24 cellular contexts compared by ENCODE assay signal in the genomic region with DNA sequence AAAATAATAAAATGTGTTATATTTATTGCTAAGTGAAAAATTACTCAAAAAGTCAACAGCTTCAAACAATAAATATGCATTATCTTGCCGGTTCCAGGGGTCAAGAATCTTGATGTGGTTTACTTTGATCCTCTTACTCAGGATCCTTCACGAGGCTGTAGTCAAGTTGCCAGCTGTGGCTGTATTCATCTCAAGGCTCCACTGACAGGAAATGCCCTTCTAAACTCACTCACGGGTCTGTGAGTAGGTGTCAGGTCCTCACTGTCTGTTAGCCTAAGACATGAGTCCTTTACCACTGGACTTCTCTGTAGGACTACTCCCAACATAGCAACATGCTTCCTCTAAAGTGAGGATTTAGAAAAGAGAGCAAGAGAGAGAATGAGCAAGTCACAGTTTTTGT.
"Had no signal": no experiment of that assay in that cellular context is flagged by ENCODE, and none has a peak within 500 bp of the region (broad histone marks: within the 10 kb centered on the region; RNA-seq: fewer than 3 reads in every experiment).

No MANE protein-coding gene starts in this region.

- H3K4me3 Mint-ChIP-seq: activated CD4-positive, alpha-beta memory T cell treated with anti-CD3 and anti-CD28 coated beads, Interleukin-2, amount 10 ng/mL, durations not matched to agents 7 days and 5 days; activated CD4-positive, alpha-beta T cell treated with anti-CD3 and anti-CD28 coated beads for 36 hours; activated naive CD8-positive, alpha-beta T cell treated with anti-CD3 and anti-CD28 coated beads, Interleukin-2, amount 10 ng/mL, durations not matched to agents 7 days and 5 days; activated T-cell treated with anti-CD3 and anti-CD28 coated beads, Interleukin-2, amount 50 U/mL, for 72 hours had no signal

- H2AFZ ChIP-seq: PC-9 had no signal

- H3K36me3 ChIP-seq: adrenal gland, breast epithelium had no signal

- H3K27ac ChIP-seq: adrenal gland, breast epithelium, PC-9, VCaP had no signal

- H3K4me1 Mint-ChIP-seq: activated CD4-positive, alpha-beta memory T cell treated with anti-CD3 and anti-CD28 coated beads, Interleukin-2, amount 10 ng/mL, durations not matched to agents 7 days and 5 days; activated CD4-positive, alpha-beta T cell treated with anti-CD3 and anti-CD28 coated beads for 36 hours; activated naive CD8-positive, alpha-beta T cell treated with anti-CD3 and anti-CD28 coated beads, Interleukin-2, amount 10 ng/mL, durations not matched to agents 7 days and 5 days had no signal

- H3K4me2 ChIP-seq: PC-9 had no signal

- ATAC-seq: activated CD4-positive, alpha-beta T cell treated with anti-CD3 and anti-CD28 coated beads for 36 hours; activated T-cell treated with anti-CD3 and anti-CD28 coated beads, Interleukin-2, amount 50 U/mL, for 72 hours had no signal

- DNase-seq: activated CD4-positive, alpha-beta memory T cell treated with anti-CD3 and anti-CD28 coated beads, Interleukin-2, amount 10 ng/mL, durations not matched to agents 7 days and 5 days; activated CD4-positive, alpha-beta T cell treated with anti-CD3 and anti-CD28 coated beads for 36 hours; activated CD4-positive, alpha-beta T cell treated with anti-CD3 and anti-CD28 coated beads, Interleukin-2, amount 50 U/mL, for 1 hour; activated gamma-delta T cell treated with Interleukin-2 at 50 U/mL for 16 hours; activated naive CD4-positive, alpha-beta T cell treated with anti-CD3 and anti-CD28 coated beads, Interleukin-2, amount 50 U/mL, for 16 hours; activated naive CD8-positive, alpha-beta T cell treated with anti-CD3 and anti-CD28 coated beads, Interleukin-2, amount 10 ng/mL, durations not matched to agents 7 days and 5 days; activated T-cell treated with anti-CD3 and anti-CD28 coated beads for 4 hours; activated T-cell treated with anti-CD3 and anti-CD28 coated beads, Interleukin-2, amount 50 U/mL, for 72 hours; adrenal gland; aorta; central memory CD4-positive, alpha-beta T cell; NCI-H1092; NCI-H1417; NCI-H1930; NCI-H345; NCI-H510A; NCI-H526 treated with DMSO at 0.1 percent for 48 hours; PC-9; SHP77 treated with DMSO at 0.1 percent for 48 hours; T-helper 2 cell; T1000 had no signal

- H3K36me3 Mint-ChIP-seq: activated naive CD8-positive, alpha-beta T cell treated with anti-CD3 and anti-CD28 coated beads, Interleukin-2, amount 10 ng/mL, durations not matched to agents 7 days and 5 days had no signal

- H3K27ac Mint-ChIP-seq: activated CD4-positive, alpha-beta memory T cell treated with anti-CD3 and anti-CD28 coated beads, Interleukin-2, amount 10 ng/mL, durations not matched to agents 7 days and 5 days; activated CD4-positive, alpha-beta T cell treated with anti-CD3 and anti-CD28 coated beads for 36 hours; activated naive CD8-positive, alpha-beta T cell treated with anti-CD3 and anti-CD28 coated beads, Interleukin-2, amount 10 ng/mL, durations not matched to agents 7 days and 5 days; activated T-cell treated with anti-CD3 and anti-CD28 coated beads, Interleukin-2, amount 50 U/mL, for 72 hours; activated T-helper 2 cell treated with anti-CD3 and anti-CD28 coated beads, Interferon-gamma antibody, Interleukin-2, Interleukin-4, amounts not matched to agents 10 μg/mL and 5 μg/mL and 100 μg/mL, durations not matched to agents 14 hours and 24 hours and 36 hours had no signal

- H3K4me3 ChIP-seq: adrenal gland, breast epithelium, PC-9 had no signal

- H3K4me1 ChIP-seq: adrenal gland, breast epithelium had no signal

- H3K27me3 Mint-ChIP-seq: activated CD4-positive, alpha-beta memory T cell treated with anti-CD3 and anti-CD28 coated beads, Interleukin-2, amount 10 ng/mL, durations not matched to agents 7 days and 5 days; activated CD4-positive, alpha-beta T cell treated with anti-CD3 and anti-CD28 coated beads for 36 hours; activated naive CD8-positive, alpha-beta T cell treated with anti-CD3 and anti-CD28 coated beads, Interleukin-2, amount 10 ng/mL, durations not matched to agents 7 days and 5 days had no signal

- H3K9me3 ChIP-seq: adrenal gland, breast epithelium had no signal

- H3K27me3 ChIP-seq: adrenal gland, breast epithelium had no signal
